8 cellular contexts compared by ENCODE assay signal in the genomic region with DNA sequence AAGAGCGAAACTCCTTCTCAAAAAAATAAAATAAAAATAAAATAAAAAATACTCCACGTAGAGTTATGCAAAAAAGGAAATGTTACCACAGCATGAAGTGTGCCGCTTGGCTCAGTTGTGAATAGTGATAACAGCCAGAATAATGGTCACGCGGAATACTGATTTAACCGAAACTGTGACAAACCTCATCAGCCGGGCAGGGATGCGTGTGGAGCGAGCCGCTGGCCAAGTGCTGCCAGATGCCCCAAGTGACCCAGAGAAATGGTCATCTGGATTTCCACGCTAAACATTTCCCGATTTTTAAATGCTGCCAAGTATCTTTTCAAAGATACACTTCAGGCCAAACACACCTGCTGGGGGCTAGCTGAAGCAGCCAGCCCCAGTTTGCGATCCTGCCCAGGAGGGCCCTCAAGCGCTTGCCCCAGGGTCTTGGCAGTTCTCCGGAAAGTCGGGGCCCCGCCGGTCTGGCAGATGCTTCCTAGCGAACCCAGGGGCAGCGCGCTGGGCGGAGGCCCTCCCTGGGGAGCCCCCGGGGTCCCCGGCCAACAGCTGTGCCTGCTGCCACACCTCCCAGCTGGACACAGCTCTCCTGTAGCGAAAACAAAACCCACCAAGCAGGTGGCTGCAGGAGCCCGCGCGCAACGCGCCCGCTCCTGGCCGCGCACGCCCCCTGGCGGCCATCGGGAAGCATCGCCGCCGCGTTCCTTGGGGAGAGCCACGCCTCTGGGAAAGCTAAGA. TPM values are rescaled to one million over a fixed set of nuclear protein-coding genes. Genes with fewer than 3 reads are reported as not detected.
DNase-seq lines count a peak whose midpoint lies in the region; ATAC-seq and TF ChIP-seq lines count a peak whose summit lies in the region.

No MANE protein-coding gene starts in this region.

- no peaks in the 10 kb centered on the region for H3K27me3 ChIP-seq in CD4-positive, alpha-beta memory T cell (ENCODE audit: insufficient read depth, low read length)
- H3K27me3 ChIP-seq in Peyer's patch: no peaks in the 10 kb centered on the region
- H3K27me3 ChIP-seq in foreskin keratinocyte: no peaks in the 10 kb centered on the region

- peak overlapping the region in 1 of 2 donors; percentile 58 for H3K4me3 ChIP-seq in CD4-positive, alpha-beta memory T cell (ENCODE audit: low read length in 2 of 2)
- peak overlapping the region; percentile 31 to 43 (median 38) for H3K4me3 ChIP-seq in Peyer's patch

- H3K36me3 Mint-ChIP-seq in CD4-positive, alpha-beta memory T cell: peaks cover 2 to 20% of the 10 kb centered on the region in 2 donors

- POLR2A ChIA-PET in CD4-positive, alpha-beta memory T cell (lab: Charles Lee; ENCODE audit: partially characterized antibody): interaction anchor here (0.5 to 3.3 kb wide), 22 partner anchors 8 to 179 kb away, joined by 3 to 20 read pairs (median 4); a partner anchor contains a TSS

- CTCF ChIA-PET in CD4-positive, alpha-beta memory T cell (lab: Charles Lee; ENCODE audit: partially characterized antibody): interaction anchor here (0.6 to 11.9 kb wide), 55 partner anchors 9 to 294 kb away, joined by 3 to 221 read pairs (median 7); a partner anchor contains a TSS

- peaks cover 40% of the 10 kb centered on the region for H3K4me1 ChIP-seq in CD4-positive, alpha-beta memory T cell (ENCODE audit: insufficient read depth, low read length)
- H3K4me1 ChIP-seq in Peyer's patch: peaks cover 0 to 10% (median 7%) of the 10 kb centered on the region in 4 donors
- H3K4me1 ChIP-seq in foreskin keratinocyte: peaks cover 14% of the 10 kb centered on the region

- no peaks in the 10 kb centered on the region for H3K9me3 ChIP-seq in CD4-positive, alpha-beta memory T cell (ENCODE audit: control insufficient read depth in 1 of 2, low read length in 2 of 2)
- H3K9me3 ChIP-seq in Peyer's patch: no peaks in the 10 kb centered on the region

- ATAC-seq in GM19452 (IDR thresholded peaks at IDR 0.05; ENCODE audit: unreplicated experiment) (peak; percentile 77), foreskin keratinocyte (peak; percentile 74)

- no peaks in the 10 kb centered on the region for H3K36me3 ChIP-seq in CD4-positive, alpha-beta memory T cell (ENCODE audit: insufficient read depth, low read length)
- peaks cover 0 to 9% (median 0%) of the 10 kb centered on the region in 3 donors for H3K36me3 ChIP-seq in Peyer's patch

- no peaks in the 10 kb centered on the region for H3K9me3 Mint-ChIP-seq in CD4-positive, alpha-beta memory T cell

- DNase-seq in CD4-positive, alpha-beta memory T cell: peak; percentile 65 to 82 (median 75)
- peak; percentile 65 for DNase-seq in HT-29 (ENCODE audit: low spot score)
- DNase-seq in Peyer's patch: peak; percentile 75 to 88 (median 80)
- peak; percentile 68 for DNase-seq in activated effector memory CD4-positive, alpha-beta T cell treated with Interleukin-2 at 50 U/mL for 16 hours
- peak in 1 of 2 donors; percentile 44 for DNase-seq in foreskin keratinocyte
- peak in 45 of 56 donors; percentile 7 to 80 (median 39) for DNase-seq in nucleus accumbens (lab: John Stamatoyannopoulos, UW)
- DNase-seq in substantia nigra (lab: John Stamatoyannopoulos, UW): peak in 40 of 49 donors; percentile 10 to 88 (median 44)

- H3K4me3 Mint-ChIP-seq in CD4-positive, alpha-beta memory T cell: peak overlapping the region in 7 of 8 donors; percentile 22 to 69 (median 45)

- intact Hi-C loops in CD4-positive, alpha-beta memory T cell (cut with micrococcal nuclease): loop anchor here (1.0 kb wide), 4 partner anchors 68 to 290 kb away; no protein-coding TSS in a partner anchor

- H3K27ac Mint-ChIP-seq in CD4-positive, alpha-beta memory T cell: peak overlapping the region; percentile 29 to 81 (median 76)

- peak; percentile 90 to 99 (median 95) for TF ChIP-seq CTCF in Peyer's patch (IDR thresholded peaks at IDR 0.05)
- TF ChIP-seq CTCF in foreskin keratinocyte (conservative IDR thresholded peaks at IDR 0.05): peak; percentile 98

- peaks cover 23 to 64% (median 48%) of the 10 kb centered on the region in 4 donors for H3K4me1 Mint-ChIP-seq in CD4-positive, alpha-beta memory T cell

- no peaks in the 10 kb centered on the region for H3K27me3 Mint-ChIP-seq in CD4-positive, alpha-beta memory T cell

- TF ChIP-seq POLR2A in Peyer's patch (IDR thresholded peaks at IDR 0.05): no peak

- H3K27ac ChIP-seq in CD4-positive, alpha-beta memory T cell (ENCODE audit: low read depth, low read length): peak overlapping the region; percentile 52
- peak overlapping the region in 2 of 4 donors; percentile 35 to 83 for H3K27ac ChIP-seq in Peyer's patch
- no peak overlapping the region for H3K27ac ChIP-seq in foreskin keratinocyte
- H3K27ac ChIP-seq in substantia nigra (ENCODE audit: low read depth, low read length, poor library complexity, severe bottlenecking): no peak overlapping the region

RNA-seq across cellular contexts. Expression of a gene that starts 35.1 kb away (rescaled TPM):
- total RNA-seq in CD4-positive, alpha-beta memory T cell: 10 to 100 TPM; 30.3 to 34.8 TPM
- 100 to 1,000 TPM in 1 of 2 donors, 10 to 100 TPM in 1; 89.7 to 230 TPM for polyA plus RNA-seq in CD4-positive, alpha-beta memory T cell
- 38.6 and 44.1 TPM in 2 replicates for total RNA-seq in HT-29 (2014; rRNA removed; shearing (Covaris generic))
- total RNA-seq in Peyer's patch (10 to 100 TPM; 14.9 to 32.8 (median 26.8) TPM), foreskin keratinocyte (64.3 and 66.8 TPM in 2 replicates)
- polyA plus RNA-seq in foreskin keratinocyte: 24.3 and 29.0 TPM in 2 replicates
